In genomic region chr11:33582636-33583325, GRCh38 we compare ENCODE assay signal across 19 cellular contexts.
"Had no signal": no experiment of that assay in that cellular context is flagged by ENCODE, and none has a peak within 500 bp of the region (broad histone marks: within the 10 kb centered on the region; RNA-seq: fewer than 3 reads in every experiment).

No MANE protein-coding gene starts in this region.

- ATAC-seq: left colon, left ventricle myocardium superior had no signal

- H3K4me2 ChIP-seq: smooth muscle cell had no signal

- H3K27me3 ChIP-seq: colonic mucosa, ovary, right atrium auricular region, testis, transverse colon had no signal

- H3K4me1 ChIP-seq: colonic mucosa, esophagus squamous epithelium, right atrium auricular region, testis, transverse colon had no signal

- DNase-seq: cerebellar nuclear complex; colonic mucosa; dermis blood vessel endothelial cell; esophagus squamous epithelium; foreskin fibroblast; left colon; left ventricle myocardium superior; mesenchymal stem cell; midbrain; naive B cell; ovary; stimulated activated CD4-positive, alpha-beta T cell treated with anti-CD3 and anti-CD28 coated beads, Interleukin-2, amount 100 ng/mL, for 48 hours; stimulated activated naive CD4-positive, alpha-beta T cell treated with Interleukin-2 at 50 U/mL for 16 hours; testis; transverse colon had no signal

- H3K27ac ChIP-seq: colonic mucosa, esophagus squamous epithelium, neutrophil, ovary, right atrium auricular region, testis, transverse colon had no signal

- H3K9me3 ChIP-seq: colonic mucosa, esophagus squamous epithelium, neutrophil, ovary, right atrium auricular region, testis, transverse colon had no signal

- H3K36me3 ChIP-seq: colonic mucosa, esophagus squamous epithelium, neutrophil, ovary, right atrium auricular region, transverse colon had no signal

- H3K4me3 ChIP-seq: colonic mucosa, esophagus squamous epithelium, lung, ovary, right atrium auricular region, smooth muscle cell, testis, transverse colon had no signal
